Comparison of ENCODE assay signal across 21 cellular contexts in the genomic region with DNA sequence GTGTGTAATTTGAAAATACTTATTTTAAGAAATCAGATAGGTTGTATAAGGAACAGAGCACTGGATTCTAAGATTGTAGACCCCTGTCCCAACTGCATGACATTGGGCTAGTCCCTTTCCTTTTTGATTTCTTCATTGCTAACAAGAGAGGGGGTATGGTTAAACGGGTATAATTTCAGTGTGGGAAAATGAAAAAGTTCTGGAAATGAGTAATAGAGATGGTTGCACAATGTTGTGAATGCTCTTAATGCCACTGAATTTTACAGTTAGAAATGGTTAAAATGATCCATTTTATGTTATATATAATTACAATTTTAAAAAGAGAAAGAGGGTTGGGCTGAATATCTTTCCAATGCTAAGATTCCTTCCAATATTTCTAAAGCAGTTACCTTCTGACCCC.
"Had no signal": no experiment of that assay in that cellular context is flagged by ENCODE, and none has a peak within 500 bp of the region (broad histone marks: within the 10 kb centered on the region; RNA-seq: fewer than 3 reads in every experiment).

No MANE protein-coding gene starts in this region.

- H3K36me3 ChIP-seq: adrenal gland, cardiac muscle cell, esophagus muscularis mucosa, gastrocnemius medialis, heart right ventricle, neutrophil, stomach had no signal

- H3K27me3 ChIP-seq: adrenal gland, cardiac muscle cell, esophagus muscularis mucosa, gastrocnemius medialis, heart right ventricle, neutrophil, stomach, testis had no signal

- H3K4me3 ChIP-seq: adrenal gland, cardiac muscle cell, esophagus muscularis mucosa, gastrocnemius medialis, heart right ventricle, SK-N-MC, stomach, testis had no signal

- H3K4me1 ChIP-seq: adrenal gland, gastrocnemius medialis, testis had no signal

- H3K27ac ChIP-seq: adrenal gland, cardiac muscle cell, esophagus muscularis mucosa, gastrocnemius medialis, heart right ventricle, neutrophil, SK-N-MC, stomach, testis had no signal

- FAIRE-seq: endothelial cell of umbilical vein, islet of Langerhans, TTC549 had no signal

- H3K9me3 ChIP-seq: adrenal gland, esophagus muscularis mucosa, gastrocnemius medialis, heart right ventricle, neutrophil, stomach, testis had no signal

- DNase-seq: activated CD4-positive, alpha-beta T cell treated with anti-CD3 and anti-CD28 coated beads, Interleukin-2, amount 50 U/mL, for 4 hours; activated effector memory CD4-positive, alpha-beta T cell treated with anti-CD3 and anti-CD28 coated beads, Interleukin-2, amount 50 U/mL, for 16 hours; activated T-cell treated with anti-CD3 and anti-CD28 coated beads, Interleukin-2, amount 50 U/mL, for 72 hours; adrenal gland; dermis blood vessel endothelial cell; effector memory CD4-positive, alpha-beta T cell; gastrocnemius medialis; heart right ventricle; left cardiac atrium; natural killer cell; retina; stimulated activated CD4-positive, alpha-beta T cell treated with anti-CD3 and anti-CD28 coated beads, Interleukin-4, amount 100 ng/mL, for 24 hours; stomach; testis had no signal
